ENCODE assay signal across 8 cellular contexts in the genomic region with DNA sequence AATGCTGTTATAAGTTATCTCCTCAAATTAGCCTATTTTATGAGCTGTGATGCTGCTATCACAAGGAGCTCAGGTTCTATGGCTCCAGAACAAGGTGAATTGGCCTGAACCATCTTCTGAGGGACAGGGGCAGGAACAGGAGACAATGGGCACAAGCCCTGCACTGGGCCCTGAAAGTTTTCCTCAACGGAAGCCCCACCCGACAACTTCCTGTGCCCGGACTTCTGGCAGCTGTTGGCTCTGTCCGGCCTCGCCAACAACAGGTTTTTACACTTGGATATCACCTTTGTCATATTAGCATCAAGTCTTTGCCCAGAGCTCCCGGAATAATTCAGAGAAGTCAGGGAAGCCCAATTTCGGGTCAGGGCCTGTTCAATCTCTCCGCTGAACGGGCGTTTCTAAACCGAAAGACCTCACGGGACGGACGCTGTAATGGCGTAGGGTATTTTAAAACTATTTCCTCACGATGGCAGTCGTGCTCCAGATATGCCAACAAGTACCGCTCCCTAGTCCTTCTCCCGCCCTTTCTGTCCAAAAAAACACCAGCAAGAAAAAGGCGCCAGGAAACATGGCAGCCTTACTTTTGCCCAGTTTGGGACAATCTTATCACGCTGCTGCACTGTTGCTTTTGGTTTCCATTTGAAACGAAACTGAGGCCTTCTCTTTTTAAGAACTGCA.
A peak's percentile ranks its signal among the peaks of the same experiment; 100 is the strongest.
DNase-seq lines count a peak whose midpoint lies in the region; ATAC-seq and TF ChIP-seq lines count a peak whose summit lies in the region.

No MANE protein-coding gene starts in this region.

- no peak for TF ChIP-seq CTCF in tibial artery (IDR thresholded peaks at IDR 0.05)

- ATAC-seq in HG03432 (IDR thresholded peaks at IDR 0.05; ENCODE audit: unreplicated experiment) = no peak

- peak overlapping the region; percentile 39 for H3K4me3 ChIP-seq in effector memory CD4-positive, alpha-beta T cell (ENCODE audit: insufficient read depth, low read depth, low read length, poor library complexity, severe bottlenecking)
- H3K4me3 ChIP-seq in skeletal muscle tissue (ENCODE audit: low read length in 3 of 3) (peak overlapping the region in 1 of 3 donors; percentile 66), tibial artery (no peak overlapping the region)

- intact Hi-C loops in tibial artery (cut with DNase I; ENCODE audit: low total_unique reads) = loop anchor here (5.0 kb wide), 1 partner anchor 1855 kb away; no protein-coding TSS in a partner anchor

- H3K27ac ChIP-seq in effector memory CD4-positive, alpha-beta T cell (ENCODE audit: insufficient read depth, low read length, poor library complexity, severe bottlenecking) = no peak overlapping the region
- peak overlapping the region; percentile 90 for H3K27ac ChIP-seq in skeletal muscle tissue (ENCODE audit: low read depth, low read length)
- no peak overlapping the region for H3K27ac ChIP-seq in tibial artery

- DNase-seq in activated CD8-positive, alpha-beta memory T cell treated with anti-CD3 and anti-CD28 coated beads, Interleukin-2, amount 50 U/mL, for 1 hour (ENCODE audit: extremely low read depth) = peak; percentile 69
- no peak for DNase-seq in activated CD8-positive, alpha-beta memory T cell treated with anti-CD3 and anti-CD28 coated beads, Interleukin-2, amount 50 U/mL, for 48 hours
- DNase-seq in NCI-H187 treated with DMSO at 0.1 percent for 48 hours (lab: John Stamatoyannopoulos, UW) (peak; percentile 5), tibial artery (no peak)
- DNase-seq in effector memory CD4-positive, alpha-beta T cell = peak in 1 of 3 donors; percentile 75
- no peak for DNase-seq in activated effector memory CD4-positive, alpha-beta T cell treated with anti-CD3 and anti-CD28 coated beads, Interleukin-2, amount 50 U/mL, for 16 hours

- H3K27me3 ChIP-seq in effector memory CD4-positive, alpha-beta T cell (replicated peaks; ENCODE audit: control insufficient read depth, insufficient read depth, low read length, poor library complexity, severe bottlenecking) = no peaks in the 10 kb centered on the region
- H3K27me3 ChIP-seq in skeletal muscle tissue (ENCODE audit: control insufficient read depth in 3 of 3, insufficient read depth in 3 of 3, low read length in 3 of 3) (no peaks in the 10 kb centered on the region), tibial artery (no peaks in the 10 kb centered on the region)

- peak overlapping the region in 1 of 3 donors; percentile 71 for H3K9ac ChIP-seq in skeletal muscle tissue (ENCODE audit: low read depth in 1 of 3, low read length in 3 of 3)

- H3K36me3 ChIP-seq in effector memory CD4-positive, alpha-beta T cell (ENCODE audit: control insufficient read depth, insufficient read depth, low read length) = no peaks in the 10 kb centered on the region
- H3K36me3 ChIP-seq in skeletal muscle tissue (ENCODE audit: control insufficient read depth in 3 of 3, insufficient read depth in 3 of 3, low read length in 3 of 3) = no peaks in the 10 kb centered on the region
- no peaks in the 10 kb centered on the region for H3K36me3 ChIP-seq in tibial artery

- peaks cover 2% of the 10 kb centered on the region for H3K4me1 ChIP-seq in effector memory CD4-positive, alpha-beta T cell (ENCODE audit: control insufficient read depth, insufficient read depth, low read length, poor library complexity, severe bottlenecking)
- H3K4me1 ChIP-seq in skeletal muscle tissue (ENCODE audit: control insufficient read depth in 3 of 3, insufficient read depth in 3 of 3, low read length in 3 of 3) (peaks cover 0 to 6% (median 0%) of the 10 kb centered on the region in 3 donors), tibial artery (no peaks in the 10 kb centered on the region)

- H3K9me3 ChIP-seq in effector memory CD4-positive, alpha-beta T cell (ENCODE audit: control insufficient read depth, low read length) = no peaks in the 10 kb centered on the region
- no peaks in the 10 kb centered on the region for H3K9me3 ChIP-seq in skeletal muscle tissue (ENCODE audit: control insufficient read depth in 3 of 3, low read length in 3 of 3)
- H3K9me3 ChIP-seq in tibial artery = no peaks in the 10 kb centered on the region

Comparison
In these comparisons a context has a peak if more than half of its experiments do, and no peak if none do; other contexts are left out.
1. DNase-seq: peak in activated CD8-positive, alpha-beta memory T cell treated with anti-CD3 and anti-CD28 coated beads, Interleukin-2, amount 50 U/mL, for 1 hour (single experiment) and NCI-H187 treated with DMSO at 0.1 percent for 48 hours (single experiment); none in activated CD8-positive, alpha-beta memory T cell treated with anti-CD3 and anti-CD28 coated beads, Interleukin-2, amount 50 U/mL, for 48 hours (single experiment), tibial artery (0 of 2) and activated effector memory CD4-positive, alpha-beta T cell treated with anti-CD3 and anti-CD28 coated beads, Interleukin-2, amount 50 U/mL, for 16 hours (single experiment).